27 cellular contexts compared by ENCODE assay signal in genomic region chr10:72194949-72195348, GRCh38.
"Had no signal": no experiment of that assay in that cellular context is flagged by ENCODE, and none has a peak within 500 bp of the region (broad histone marks: within the 10 kb centered on the region; RNA-seq: fewer than 3 reads in every experiment).

No MANE protein-coding gene starts in this region.

- H3K4me1 Mint-ChIP-seq: nephron; neural progenitor cell; stimulated activated effector memory CD8-positive, alpha-beta T cell treated with anti-CD3 and anti-CD28 coated beads, Interleukin-12 subunit alpha, Interleukin-12 subunit beta, amount 100 ng/mL, for 72 hours; stimulated activated naive B cell treated with anti-CD40 and anti-IgM and Interleukin-4, amounts not matched to agents 10 μg/mL and 1 μg/mL and 100 μg/mL, for 72 hours had no signal

- H3K4me3 ChIP-seq: neural progenitor cell, ovary, psoas muscle, right lobe of liver, sigmoid colon, stomach, thoracic aorta, thyroid gland, tibial nerve, upper lobe of left lung, vagina had no signal

- H3K9me3 Mint-ChIP-seq: nephron; neural progenitor cell; stimulated activated effector memory CD8-positive, alpha-beta T cell treated with anti-CD3 and anti-CD28 coated beads, Interleukin-12 subunit alpha, Interleukin-12 subunit beta, amount 100 ng/mL, for 72 hours; stimulated activated naive B cell treated with anti-CD40 and anti-IgM and Interleukin-4, amounts not matched to agents 10 μg/mL and 1 μg/mL and 100 μg/mL, for 72 hours; stimulated activated naive CD8-positive, alpha-beta T cell treated with anti-CD3 and anti-CD28 coated beads, Interleukin-15, Interleukin-2, amounts not matched to agents 100 ng/mL and 50 ng/mL, for 24 hours had no signal

- H3K27ac ChIP-seq: neural progenitor cell, ovary, parathyroid adenoma, psoas muscle, right lobe of liver, sigmoid colon, stomach, thoracic aorta, thyroid gland, tibial nerve, upper lobe of left lung, vagina had no signal

- H3K27me3 ChIP-seq: neural progenitor cell, ovary, right lobe of liver, sigmoid colon, stomach, thyroid gland, tibial nerve, upper lobe of left lung, vagina had no signal

- H3K4me1 ChIP-seq: neural progenitor cell, parathyroid adenoma, psoas muscle, right lobe of liver, sigmoid colon, stomach, thyroid gland, tibial nerve, upper lobe of left lung, vagina had no signal

- ATAC-seq: psoas muscle; right cardiac atrium; right lobe of liver; stimulated activated effector memory CD8-positive, alpha-beta T cell treated with anti-CD3 and anti-CD28 coated beads, Interleukin-12 subunit alpha, Interleukin-12 subunit beta, amount 100 ng/mL, for 72 hours; stimulated activated naive B cell treated with anti-CD40 and anti-IgM and Interleukin-4, amounts not matched to agents 10 μg/mL and 1 μg/mL and 100 μg/mL, for 72 hours had no signal

- H3K27ac Mint-ChIP-seq: nephron; neural progenitor cell; progenitor cell of endocrine pancreas; stimulated activated effector memory CD8-positive, alpha-beta T cell treated with anti-CD3 and anti-CD28 coated beads, Interleukin-12 subunit alpha, Interleukin-12 subunit beta, amount 100 ng/mL, for 72 hours; stimulated activated naive B cell treated with anti-CD40 and anti-IgM and Interleukin-4, amounts not matched to agents 10 μg/mL and 1 μg/mL and 100 μg/mL, for 72 hours; stimulated activated naive CD8-positive, alpha-beta T cell treated with anti-CD3 and anti-CD28 coated beads, Interleukin-15, Interleukin-2, amounts not matched to agents 100 ng/mL and 50 ng/mL, for 24 hours had no signal

- DNase-seq: occipital lobe; ovary; posterior cingulate gyrus; psoas muscle; right cardiac atrium; right lobe of liver; sigmoid colon; small intestine; stimulated activated CD4-positive, alpha-beta T cell treated with anti-CD3 and anti-CD28 coated beads, Interleukin-15, amount 100 ng/mL, for 24 hours; stimulated activated CD4-positive, alpha-beta T cell treated with anti-CD3 and anti-CD28 coated beads, Interleukin-2, amount 100 ng/mL, for 24 hours; stimulated activated CD4-positive, alpha-beta T cell treated with anti-CD3 and anti-CD28 coated beads, Interleukin-2, amount 100 ng/mL, for 48 hours; stimulated activated CD4-positive, alpha-beta T cell treated with anti-CD3 and anti-CD28 coated beads, Interleukin-4, amount 100 ng/mL, for 24 hours; stimulated activated naive B cell treated with anti-CD40 and anti-IgM and Interleukin-4, amounts not matched to agents 10 μg/mL and 1 μg/mL and 100 μg/mL, for 72 hours; stimulated activated naive CD4-positive, alpha-beta T cell treated with Interleukin-2 at 50 U/mL for 16 hours; stomach; thyroid gland; trophoblast cell; upper lobe of left lung had no signal

- H3K4me3 Mint-ChIP-seq: nephron; neural progenitor cell; stimulated activated effector memory CD8-positive, alpha-beta T cell treated with anti-CD3 and anti-CD28 coated beads, Interleukin-12 subunit alpha, Interleukin-12 subunit beta, amount 100 ng/mL, for 72 hours; stimulated activated naive B cell treated with anti-CD40 and anti-IgM and Interleukin-4, amounts not matched to agents 10 μg/mL and 1 μg/mL and 100 μg/mL, for 72 hours; stimulated activated naive CD8-positive, alpha-beta T cell treated with anti-CD3 and anti-CD28 coated beads, Interleukin-15, Interleukin-2, amounts not matched to agents 100 ng/mL and 50 ng/mL, for 24 hours had no signal

- H3K27me3 Mint-ChIP-seq: progenitor cell of endocrine pancreas; stimulated activated naive B cell treated with anti-CD40 and anti-IgM and Interleukin-4, amounts not matched to agents 10 μg/mL and 1 μg/mL and 100 μg/mL, for 72 hours; stimulated activated naive CD8-positive, alpha-beta T cell treated with anti-CD3 and anti-CD28 coated beads, Interleukin-15, Interleukin-2, amounts not matched to agents 100 ng/mL and 50 ng/mL, for 24 hours had no signal

- H3K36me3 ChIP-seq: ovary had no signal

- H3K9me3 ChIP-seq: ovary, psoas muscle, right lobe of liver, sigmoid colon, stomach, thoracic aorta, thyroid gland, tibial nerve, upper lobe of left lung, vagina had no signal
